Comparison of ENCODE assay signal across 9 cellular contexts in the genomic region with DNA sequence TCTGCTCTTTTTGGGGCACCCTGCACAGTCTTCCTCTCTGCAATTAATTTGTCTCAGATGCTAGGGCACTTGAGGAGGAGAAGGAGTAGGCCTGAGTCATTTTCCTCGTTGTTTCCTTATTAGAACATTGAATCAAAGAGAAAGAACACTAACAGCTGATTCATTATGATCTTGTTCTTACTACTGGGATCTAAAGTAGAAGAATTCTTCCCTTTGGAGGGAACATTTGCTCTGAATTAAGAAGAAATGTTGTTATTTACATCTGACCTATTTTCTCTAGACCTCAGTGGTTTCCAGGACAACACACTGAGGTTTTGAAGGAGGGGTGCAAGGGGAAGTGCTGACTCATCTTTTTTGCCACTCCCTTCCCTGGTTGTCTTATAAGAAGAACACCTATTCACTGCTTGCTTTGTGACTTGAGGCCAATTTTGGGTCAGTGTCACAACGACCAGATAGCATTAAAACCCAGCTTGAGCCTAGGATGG. TPM values are rescaled to one million over a fixed set of nuclear protein-coding genes. Genes with fewer than 3 reads are reported as not detected.
DNase-seq lines count a peak whose midpoint lies in the region; ATAC-seq, FAIRE-seq and TF ChIP-seq lines count a peak whose summit lies in the region.
"Had no signal": no experiment of that assay in that cellular context is flagged by ENCODE, and none has a peak within 500 bp of the region (broad histone marks: within the 10 kb centered on the region; RNA-seq: fewer than 3 reads in every experiment).

No MANE protein-coding gene starts in this region.

- H3K4me1 ChIP-seq in H1 (replicated peaks in 1 of 4; ENCODE audit: control insufficient read depth in 3 of 4, insufficient read depth in 4 of 4, low read length in 3 of 4) (no peaks in the 10 kb centered on the region), upper lobe of left lung (peaks cover 0 to 9% (median under 1%) of the 10 kb centered on the region in 4 donors)

- no peak overlapping the region for H2BK20ac ChIP-seq in H1 (ENCODE audit: low read length)

- H3K27me3 ChIP-seq in H1 (replicated peaks in 1 of 4; ENCODE audit: control insufficient read depth in 3 of 4, extremely low read depth in 1 of 4, insufficient read depth in 3 of 4, low read length in 3 of 4) (no peaks in the 10 kb centered on the region), upper lobe of left lung (no peaks in the 10 kb centered on the region), dorsolateral prefrontal cortex (no peaks in the 10 kb centered on the region)
- H3K27me3 ChIP-seq: heart left ventricle had no signal

- H3K79me1 ChIP-seq in H1 (ENCODE audit: low read depth, low read length): no peaks in the 10 kb centered on the region

- H2BK120ac ChIP-seq in H1 (replicated peaks; ENCODE audit: low read depth, low read length): no peak overlapping the region

- no peak overlapping the region for H3K14ac ChIP-seq in H1 (ENCODE audit: insufficient read length)

- no peak overlapping the region for H2BK5ac ChIP-seq in H1 (ENCODE audit: low read depth, low read length)

- intact Hi-C loops in dorsolateral prefrontal cortex (cut with DNase I): no loop called here

- no peak overlapping the region for H2AFZ ChIP-seq in H1 (ENCODE audit: low read length)

- H3K9ac ChIP-seq in H1 (replicated peaks in 1 of 4; ENCODE audit: extremely low read depth in 1 of 4, low read depth in 3 of 4, low read length in 3 of 4): no peak overlapping the region

- no peak for TF ChIP-seq RAD21 in H1 (IDR thresholded peaks at IDR 0.05 in 1 of 2, conservative IDR thresholded peaks at IDR 0.05 in 1 of 2; ENCODE audit: low read depth in 2 of 2, low read length in 2 of 2)

- H3K56ac ChIP-seq in H1 (replicated peaks; ENCODE audit: insufficient read length, low read depth, low read length): no peak overlapping the region

- H3K27ac ChIP-seq in RWPE1 (no peak overlapping the region), H1 (ENCODE audit: low read depth, low read length) (no peak overlapping the region), upper lobe of left lung (peak overlapping the region in 3 of 4 donors; percentile 4 to 54 (median 23)), dorsolateral prefrontal cortex (peak overlapping the region in 3 of 59 donors; percentile 15 to 57 (median 19))

- no peaks in the 10 kb centered on the region for H3K79me2 ChIP-seq in H1 (ENCODE audit: control insufficient read depth in 1 of 2, insufficient read depth in 2 of 2, low read length in 2 of 2)

- TF ChIP-seq CTCF in RWPE1 (conservative IDR thresholded peaks at IDR 0.05; ENCODE audit: low read depth) (no peak), H1 (IDR thresholded peaks at IDR 0.05; ENCODE audit: control extremely low read depth in 1 of 3, insufficient read depth in 1 of 3, low read depth in 1 of 3, low read length in 3 of 3) (no peak), upper lobe of left lung (IDR thresholded peaks at IDR 0.05) (no peak), dorsolateral prefrontal cortex (IDR thresholded peaks at IDR 0.05 in 54 of 56, conservative IDR thresholded peaks at IDR 0.05 in 2 of 56; ENCODE audit: low read depth in 1 of 56, partially characterized antibody in 56 of 56) (no peak)

- TF ChIP-seq EP300 in H1 (IDR thresholded peaks at IDR 0.05; ENCODE audit: borderline replicate concordance in 1 of 2, low read depth in 2 of 2, low read length in 2 of 2) (no peak), upper lobe of left lung (IDR thresholded peaks at IDR 0.05) (no peak)

- no peak overlapping the region for H3K18ac ChIP-seq in H1 (ENCODE audit: extremely low read depth, low read length)

- H4K91ac ChIP-seq in H1 (replicated peaks; ENCODE audit: insufficient read length, low read length): no peak overlapping the region

- H3K36me3 ChIP-seq in H1 (ENCODE audit: control insufficient read depth in 2 of 4, insufficient read depth in 4 of 4, low read length in 3 of 4) (no peaks in the 10 kb centered on the region), upper lobe of left lung (no peaks in the 10 kb centered on the region)

- H3K4me3 ChIP-seq in H1 (ENCODE audit: extremely low read depth in 1 of 4, insufficient read depth in 2 of 4, low read depth in 3 of 4, low read length in 4 of 4) (no peak overlapping the region), upper lobe of left lung (no peak overlapping the region), dorsolateral prefrontal cortex (no peak overlapping the region)
- H3K4me3 ChIP-seq: heart left ventricle had no signal

- TF ChIP-seq POLR2A in H1 (IDR thresholded peaks at IDR 0.05; ENCODE audit: control extremely low read depth in 1 of 2, low read depth in 2 of 2, low read length in 2 of 2) (no peak), upper lobe of left lung (IDR thresholded peaks at IDR 0.05) (no peak)

- H2BK15ac ChIP-seq in H1 (ENCODE audit: low read length): no peak overlapping the region

- no peak overlapping the region for H3K23ac ChIP-seq in H1 (ENCODE audit: insufficient read length)

- no peak overlapping the region for H3K4ac ChIP-seq in H1 (replicated peaks; ENCODE audit: insufficient read length, low read depth, low read length)

- CTCF ChIA-PET in RWPE1 (lab: Yijun Ruan, JAX) (interaction anchor here (0.8 kb wide), 1 partner anchor 338 kb away, joined by 3 read pairs; no protein-coding TSS in a partner anchor), H1 (lab: Charles Lee; ENCODE audit: partially characterized antibody) (interaction anchor here (1.4 to 5.6 kb wide), 3 partner anchors 9 to 117 kb away, joined by 6 to 55 read pairs (median 7); no protein-coding TSS in a partner anchor)

- ATAC-seq in upper lobe of left lung (ENCODE audit: low FRiP score in 2 of 2) (peak in 1 of 2 donors; percentile 36), GM19023 (IDR thresholded peaks at IDR 0.05; ENCODE audit: unreplicated experiment) (no peak)
- ATAC-seq: heart left ventricle had no signal

- 74% methylated on average over 2 of the region's 2 CpGs; no CpG with 5 or more reads in 1 of the 2 experiments for WGBS in H1 (ENCODE audit: extremely low coverage in 1 of 2, insufficient coverage in 1 of 2, insufficient read length in 1 of 2, insufficient replicate concordance in 2 of 2, low coverage in 1 of 2, low lambda C conversion rate in 2 of 2, missing lambda C conversion rate in 1 of 2), 2 experiments
- WGBS in upper lobe of left lung, 2 donors: 45 to 66% methylated on average over 2 of the region's 2 CpGs

- H2BK12ac ChIP-seq in H1 (ENCODE audit: low read depth, low read length): no peak overlapping the region

- H3K4me2 ChIP-seq in H1 (ENCODE audit: insufficient read depth in 1 of 2, low read depth in 2 of 2, low read length in 2 of 2): no peak overlapping the region

- H4K20me1 ChIP-seq in H1 (replicated peaks in 1 of 2; ENCODE audit: control insufficient read depth in 1 of 2, insufficient read depth in 2 of 2, low read length in 2 of 2): no peaks in the 10 kb centered on the region

- no peak for FAIRE-seq in H1 (lab: Jason Lieb, UNC)

- POLR2A ChIA-PET in RWPE1 (lab: Yijun Ruan, JAX; ENCODE audit: low non-redundant PET) (no interaction called here), H1 (lab: Charles Lee; ENCODE audit: partially characterized antibody) (interaction anchor here (0.5 to 0.6 kb wide), 2 partner anchors 10 to 1484 kb away, joined by 3 read pairs; no protein-coding TSS in a partner anchor)

- no peak overlapping the region for H4K5ac ChIP-seq in H1 (ENCODE audit: insufficient read length, low read depth, low read length)

- DNase-seq in stimulated activated CD8-positive, alpha-beta memory T cell treated with anti-CD3 and anti-CD28 coated beads, Interleukin-12 subunit alpha, Interleukin-12 subunit beta, amount 100 ng/mL, for 1 hour (ENCODE audit: low read depth): peak; percentile 30
- DNase-seq in stimulated activated CD8-positive, alpha-beta memory T cell treated with anti-CD3 and anti-CD28 coated beads, Interleukin-4, amount 100 ng/mL, for 48 hours: no peak
- DNase-seq in RWPE1 (ENCODE audit: low spot score) (peak; percentile 10), H1 (ENCODE audit: low read depth in 1 of 2, low spot score in 2 of 2) (no peak), upper lobe of left lung (no peak), LoVo (ENCODE audit: low spot score) (no peak), dorsolateral prefrontal cortex (no peak)
- DNase-seq: heart left ventricle had no signal

- H3K23me2 ChIP-seq in H1 (ENCODE audit: low read depth, low read length): no peaks in the 10 kb centered on the region

- H4K8ac ChIP-seq in H1 (ENCODE audit: extremely low read depth, insufficient read depth, low read length): no peak overlapping the region

- no peaks in the 10 kb centered on the region for H3K9me3 ChIP-seq in H1 (ENCODE audit: insufficient read depth in 2 of 2, low read depth in 1 of 2, low read length in 1 of 2)
- H3K9me3 ChIP-seq in upper lobe of left lung: no peaks in the 10 kb centered on the region
- H3K9me3 ChIP-seq: heart left ventricle had no signal

- no peak overlapping the region for H2AK5ac ChIP-seq in H1 (ENCODE audit: low read depth, low read length)

RNA-seq across cellular contexts. Expression of a gene that starts 24.3 kb away (rescaled TPM):
- total RNA-seq in H1 (2021; fragmentation: NEBNext Ultra II Directional; extraction: Animal tissue kit (Norgen Biotek cat#: 25700)): 43.0 and 43.8 TPM in 2 replicates
- 18.1 and 20.3 TPM in 2 replicates for polyA plus RNA-seq in H1 (2011; rRNA removed)
- polyA plus RNA-seq in H1 (2011; cell fraction: cytosol; rRNA removed): 26.1 TPM
- 32.2 TPM for polyA plus RNA-seq in H1 (2011; cell fraction: nucleus; rRNA removed)
- polyA plus RNA-seq in H1 (2012, experiment 1 of 2): 28.1 to 40.2 TPM (median 34.1 TPM) in 4 replicates
- 2.6 TPM for polyA plus RNA-seq in H1 (2012, experiment 2 of 2)
- polyA plus RNA-seq in H1 (2013, experiment 1 of 2): 29.0 TPM
- polyA plus RNA-seq in H1 (2013, experiment 2 of 2): 28.0 TPM
- 52.6 and 71.4 TPM in 2 replicates for polyA minus RNA-seq in H1 (2011; rRNA and poly(A)+ RNA removed)
- polyA minus RNA-seq in H1 (2011; cell fraction: cytosol; rRNA and poly(A)+ RNA removed): 33.2 TPM
- polyA minus RNA-seq in H1 (2011; cell fraction: nucleus; rRNA and poly(A)+ RNA removed): 57.0 TPM
- 100 to 1,000 TPM in 2 of 6 donors, 10 to 100 TPM in 4; 69.3 to 120 (median 83.1) TPM for total RNA-seq in upper lobe of left lung
- 100 to 1,000 TPM in 3 of 120 experiments, 10 to 100 TPM in 117; 23.0 to 286 (median 57.5) TPM for total RNA-seq in dorsolateral prefrontal cortex

Comparison
In these comparisons a context has a peak if more than half of its experiments do, and no peak if none do; other contexts are left out.
1. DNase-seq: peak in stimulated activated CD8-positive, alpha-beta memory T cell treated with anti-CD3 and anti-CD28 coated beads, Interleukin-12 subunit alpha, Interleukin-12 subunit beta, amount 100 ng/mL, for 1 hour (single experiment) and RWPE1 (single experiment); none in stimulated activated CD8-positive, alpha-beta memory T cell treated with anti-CD3 and anti-CD28 coated beads, Interleukin-4, amount 100 ng/mL, for 48 hours (single experiment), H1 (0 of 2), upper lobe of left lung (0 of 2), LoVo (single experiment) and dorsolateral prefrontal cortex (0 of 10).
2. H3K27ac ChIP-seq: peak in upper lobe of left lung (3 of 4); none in RWPE1 (single experiment) and H1 (single experiment).